ENCODE assay signal across 2 cellular contexts in genomic region chr12:52081263-52081733, GRCh38.
TF ChIP-seq lines count a peak whose summit lies in the region.

No MANE protein-coding gene starts in this region.

TF ChIP-seq in SK-N-SH, 30 proteins besides CTCF, POLR2A, EP300 and RAD21:
- no peak for TF ChIP-seq ZBTB33 (IDR thresholded peaks at IDR 0.05; ENCODE audit: borderline replicate concordance, low read depth)
TF ChIP-seq in SK-N-SH: peak in this region for 0.

TF ChIP-seq in SK-N-SH treated with all-trans-retinoic acid at 6 μM for 48 hours, 23 proteins besides CTCF, POLR2A, EP300 and RAD21 (continued from another document):
- no peak for TF ChIP-seq TSHZ2 (CRISPR knock-in tag; IDR thresholded peaks at IDR 0.05)
- no peak for TF ChIP-seq CSRNP3 (CRISPR knock-in tag; IDR thresholded peaks at IDR 0.05)
- TF ChIP-seq POU6F1 (CRISPR knock-in tag; IDR thresholded peaks at IDR 0.05; ENCODE audit: borderline replicate concordance, low read depth), result no peak
- TF ChIP-seq ZNF70 (CRISPR knock-in tag; IDR thresholded peaks at IDR 0.05), result no peak
- no peak for TF ChIP-seq ZC3H10 (CRISPR knock-in tag; IDR thresholded peaks at IDR 0.05)
- no peak for TF ChIP-seq CSDC2 (CRISPR knock-in tag; IDR thresholded peaks at IDR 0.05)
- no peak for TF ChIP-seq TCF4 (CRISPR knock-in tag; IDR thresholded peaks at IDR 0.05; ENCODE audit: borderline replicate concordance)
- TF ChIP-seq ZNF565 (CRISPR knock-in tag; conservative IDR thresholded peaks at IDR 0.05; ENCODE audit: low read depth), result no peak
- no peak for TF ChIP-seq ZFP3 (CRISPR knock-in tag; IDR thresholded peaks at IDR 0.05)
- no peak for TF ChIP-seq ARNTL (CRISPR knock-in tag; IDR thresholded peaks at IDR 0.05; ENCODE audit: borderline replicate concordance, low read depth)
TF ChIP-seq in SK-N-SH treated with all-trans-retinoic acid at 6 μM for 48 hours: peak in this region for 0.
